Comparison of ENCODE assay signal across 20 cellular contexts in genomic region chr6:170030284-170031095, GRCh38.
DNase-seq lines count a peak whose midpoint lies in the region; ATAC-seq, FAIRE-seq and TF ChIP-seq lines count a peak whose summit lies in the region.
"Had no signal": no experiment of that assay in that cellular context is flagged by ENCODE, and none has a peak within 500 bp of the region (broad histone marks: within the 10 kb centered on the region; RNA-seq: fewer than 3 reads in every experiment).

No MANE protein-coding gene starts in this region.

- H3K27me3 ChIP-seq in BE2C (no peaks in the 10 kb centered on the region), Peyer's patch (no peaks in the 10 kb centered on the region)
- H3K27me3 ChIP-seq: foreskin keratinocyte, upper lobe of right lung had no signal

- no peaks in the 10 kb centered on the region for H3K9me3 ChIP-seq in BE2C
- H3K9me3 ChIP-seq in Peyer's patch = no peaks in the 10 kb centered on the region
- peaks cover 2 to 7% of the 10 kb centered on the region in 2 donors for H3K9me3 ChIP-seq in kidney (ENCODE audit: control insufficient read depth in 1 of 2, low read length in 2 of 2)
- H3K9me3 ChIP-seq: upper lobe of right lung had no signal

- H3K36me3 ChIP-seq in BE2C (no peaks in the 10 kb centered on the region), Peyer's patch (no peaks in the 10 kb centered on the region), kidney (ENCODE audit: control insufficient read depth in 1 of 2, insufficient read depth in 2 of 2, low read length in 2 of 2) (no peaks in the 10 kb centered on the region)
- H3K36me3 ChIP-seq: upper lobe of right lung had no signal

- H3K4me1 ChIP-seq in BE2C (no peaks in the 10 kb centered on the region), Peyer's patch (peaks cover 0 to 9% (median 0%) of the 10 kb centered on the region in 4 donors), kidney (ENCODE audit: control insufficient read depth in 1 of 2, insufficient read depth in 1 of 2, low read depth in 1 of 2, low read length in 2 of 2) (no peaks in the 10 kb centered on the region)
- H3K4me1 ChIP-seq: upper lobe of right lung had no signal

- no peak overlapping the region for H3K9ac ChIP-seq in kidney (ENCODE audit: low read length in 2 of 2)

- no peak overlapping the region for H3K27ac ChIP-seq in Peyer's patch
- H3K27ac ChIP-seq in kidney (ENCODE audit: low read depth in 2 of 2, low read length in 2 of 2) = no peak overlapping the region
- H3K27ac ChIP-seq: foreskin keratinocyte, upper lobe of right lung had no signal

- TF ChIP-seq POLR2A in Peyer's patch (IDR thresholded peaks at IDR 0.05) (no peak), GM18505 (IDR thresholded peaks at IDR 0.05; ENCODE audit: borderline replicate concordance, extremely low read depth, insufficient read depth, insufficient read length) (no peak)

- TF ChIP-seq CTCF in BE2C (IDR thresholded peaks at IDR 0.05; ENCODE audit: low read depth, low read length) (no peak), Peyer's patch (IDR thresholded peaks at IDR 0.05) (no peak), kidney (IDR thresholded peaks at IDR 0.05; ENCODE audit: borderline replicate concordance, extremely low read depth, insufficient read depth) (no peak), D721Med (IDR thresholded peaks at IDR 0.05; ENCODE audit: insufficient read depth, missing control alignments) (no peak)

- intact Hi-C loops in kidney (cut with DNase I) = no loop called here
- intact Hi-C loops in sciatic nerve (cut with DNase I) = no loop called here

- ATAC-seq in sciatic nerve = no peak
- no peak for ATAC-seq in GM18505 (IDR thresholded peaks at IDR 0.05; ENCODE audit: unreplicated experiment)
- ATAC-seq: activated CD8-positive, alpha-beta T cell treated with anti-CD3 and anti-CD28 coated beads for 36 hours; foreskin keratinocyte; Right ventricle myocardium inferior had no signal

- H3K4me3 ChIP-seq in BE2C (ENCODE audit: low read depth, low read length) = no peak overlapping the region
- H3K4me3 ChIP-seq in Peyer's patch = no peak overlapping the region
- no peak overlapping the region for H3K4me3 ChIP-seq in kidney (ENCODE audit: low read length in 2 of 2)
- H3K4me3 ChIP-seq: upper lobe of right lung had no signal

- DNase-seq in BE2C (peak; percentile 2), Peyer's patch (peak in 2 of 3 donors; percentile 31 to 35), kidney (peak; percentile 43), sciatic nerve (ENCODE audit: low spot score) (peak; percentile 49), NCI-H1436 treated with DMSO at 0.1 percent for 48 hours (lab: John Stamatoyannopoulos, UW) (no peak), D721Med (ENCODE audit: insufficient read length, low spot score) (no peak)
- DNase-seq: activated CD8-positive, alpha-beta T cell treated with anti-CD3 and anti-CD28 coated beads for 36 hours; activated naive CD4-positive, alpha-beta T cell treated with anti-CD3 and anti-CD28 coated beads, Interleukin-2, amount 10 ng/mL, durations not matched to agents 7 days and 5 days; erythroblast; foreskin keratinocyte; immature natural killer cell; KG1; occipital lobe; retina; stimulated activated CD4-positive, alpha-beta T cell treated with anti-CD3 and anti-CD28 coated beads, Interleukin-12 subunit alpha, Interleukin-12 subunit beta, amount 100 ng/mL, for 4 hours; stimulated activated CD4-positive, alpha-beta T cell treated with anti-CD3 and anti-CD28 coated beads, Interleukin-4, amount 100 ng/mL, for 4 hours; SW 1271 had no signal

- no peak for FAIRE-seq in kidney (lab: Jason Lieb, UNC)
- FAIRE-seq in D721Med (lab: Jason Lieb, UNC) = no peak

Comparison
In these comparisons a context has a peak if more than half of its experiments do, and no peak if none do; other contexts are left out.
1. DNase-seq: peak in BE2C (single experiment), Peyer's patch (2 of 3), kidney (single experiment) and sciatic nerve (single experiment); none in NCI-H1436 treated with DMSO at 0.1 percent for 48 hours (single experiment) and D721Med (single experiment).